ENCODE assay signal across 1 cellular context in genomic region chr3:110430146-110430545, GRCh38.
TF ChIP-seq lines count a peak whose summit lies in the region.

No MANE protein-coding gene starts in this region.

TF ChIP-seq in SK-N-SH treated with all-trans-retinoic acid at 6 μM for 48 hours, 23 proteins besides CTCF, POLR2A, EP300 and RAD21 (continued from another document):
- TF ChIP-seq CREB5 (CRISPR knock-in tag; IDR thresholded peaks at IDR 0.05; ENCODE audit: low read depth) (no peak), ZC3H10 (CRISPR knock-in tag; IDR thresholded peaks at IDR 0.05) (no peak), ZNF565 (CRISPR knock-in tag; conservative IDR thresholded peaks at IDR 0.05; ENCODE audit: low read depth) (no peak), RARB (CRISPR knock-in tag; IDR thresholded peaks at IDR 0.05) (no peak)
